1 cellular context compared by ENCODE assay signal in the genomic region with DNA sequence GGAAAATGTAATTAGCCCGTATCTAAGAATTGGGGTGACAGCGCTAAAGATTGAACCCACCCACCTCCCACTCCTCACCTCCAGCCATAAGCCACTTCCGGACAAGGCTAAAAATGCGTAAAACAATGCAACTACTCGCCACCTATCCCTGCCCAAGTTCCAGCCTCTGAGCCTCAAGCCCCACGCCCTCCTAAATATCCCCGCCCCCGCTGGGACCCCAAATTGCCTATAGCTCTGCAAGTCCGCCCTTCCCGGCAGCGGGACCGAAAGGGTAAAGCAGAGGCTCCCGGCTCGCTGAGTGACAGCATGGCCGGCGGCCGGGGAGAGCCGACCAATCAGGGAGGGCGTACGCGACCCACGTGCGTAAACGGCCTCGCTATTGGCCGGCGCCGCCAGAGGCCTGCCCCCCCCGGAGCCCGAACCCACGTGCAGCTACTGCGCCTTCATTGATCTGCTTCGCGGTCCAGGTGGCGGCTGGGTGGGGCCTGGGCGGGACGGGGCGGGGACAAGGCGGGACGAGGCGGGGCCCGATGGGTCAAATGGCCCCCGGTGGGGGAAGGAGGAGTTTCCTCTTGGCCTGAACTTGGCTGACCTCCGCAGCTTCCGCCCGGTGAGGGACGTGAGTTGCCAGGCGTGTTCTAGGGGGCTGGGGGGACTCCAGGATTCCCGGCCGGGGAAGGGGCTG.
TF ChIP-seq lines count a peak whose summit lies in the region.

TLE6 (plus strand) TSS at position 564 of the 685 bp plus-strand sequence. CDS start 670 bp downstream, outside the sequence.

TF ChIP-seq in HepG2, 621 proteins besides CTCF, POLR2A, EP300 and RAD21 (continued from another document and continues in another):
- TF ChIP-seq, protein P1, sequence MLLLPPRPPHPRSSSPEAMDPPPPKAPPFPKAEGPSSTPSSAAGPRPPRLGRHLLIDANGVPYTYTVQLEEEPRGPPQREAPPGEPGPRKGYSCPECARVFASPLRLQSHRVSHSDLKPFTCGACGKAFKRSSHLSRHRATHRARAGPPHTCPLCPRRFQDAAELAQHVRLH (CRISPR knock-in tag; IDR thresholded peaks at IDR 0.05; ENCODE audit: borderline replicate concordance, low read depth), result peak; percentile 74; the same call in 1 of the 2 replicates
- TF ChIP-seq, protein P2, sequence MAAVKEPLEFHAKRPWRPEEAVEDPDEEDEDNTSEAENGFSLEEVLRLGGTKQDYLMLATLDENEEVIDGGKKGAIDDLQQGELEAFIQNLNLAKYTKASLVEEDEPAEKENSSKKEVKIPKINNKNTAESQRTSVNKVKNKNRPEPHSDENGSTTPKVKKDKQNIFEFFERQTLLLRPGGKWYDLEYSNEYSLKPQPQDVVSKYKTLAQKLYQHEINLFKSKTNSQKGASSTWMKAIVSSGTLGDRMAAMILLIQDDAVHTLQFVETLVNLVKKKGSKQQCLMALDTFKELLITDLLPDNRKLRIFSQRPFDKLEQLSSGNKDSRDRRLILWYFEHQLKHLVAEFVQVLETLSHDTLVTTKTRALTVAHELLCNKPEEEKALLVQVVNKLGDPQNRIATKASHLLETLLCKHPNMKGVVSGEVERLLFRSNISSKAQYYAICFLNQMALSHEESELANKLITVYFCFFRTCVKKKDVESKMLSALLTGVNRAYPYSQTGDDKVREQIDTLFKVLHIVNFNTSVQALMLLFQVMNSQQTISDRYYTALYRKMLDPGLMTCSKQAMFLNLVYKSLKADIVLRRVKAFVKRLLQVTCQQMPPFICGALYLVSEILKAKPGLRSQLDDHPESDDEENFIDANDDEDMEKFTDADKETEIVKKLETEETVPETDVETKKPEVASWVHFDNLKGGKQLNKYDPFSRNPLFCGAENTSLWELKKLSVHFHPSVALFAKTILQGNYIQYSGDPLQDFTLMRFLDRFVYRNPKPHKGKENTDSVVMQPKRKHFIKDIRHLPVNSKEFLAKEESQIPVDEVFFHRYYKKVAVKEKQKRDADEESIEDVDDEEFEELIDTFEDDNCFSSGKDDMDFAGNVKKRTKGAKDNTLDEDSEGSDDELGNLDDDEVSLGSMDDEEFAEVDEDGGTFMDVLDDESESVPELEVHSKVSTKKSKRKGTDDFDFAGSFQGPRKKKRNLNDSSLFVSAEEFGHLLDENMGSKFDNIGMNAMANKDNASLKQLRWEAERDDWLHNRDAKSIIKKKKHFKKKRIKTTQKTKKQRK (IDR thresholded peaks at IDR 0.05; ENCODE audit: low read length), result no peak
- TF ChIP-seq PHF20 (CRISPR knock-in tag; IDR thresholded peaks at IDR 0.05) (0 out of 2 replicates have a peak, but pooled peaks have one; percentile 38), NONO (IDR thresholded peaks at IDR 0.05) (no peak), NONO (CRISPR knock-in tag; conservative IDR thresholded peaks at IDR 0.05) (peak; percentile 82), HNF4A (CRISPR knock-in tag; IDR thresholded peaks at IDR 0.05) (peak; percentile 32; the same call in 1 of the 2 replicates), TCF7 (IDR thresholded peaks at IDR 0.05; ENCODE audit: low read depth) (peak; percentile 83), SRSF9 (IDR thresholded peaks at IDR 0.05; ENCODE audit: borderline replicate concordance, insufficient read depth, low read depth, low read length, poor library complexity, severe bottlenecking) (no peak), SMARCE1 (IDR thresholded peaks at IDR 0.05; ENCODE audit: borderline replicate concordance) (no peak), ZC3H4 (CRISPR knock-in tag; IDR thresholded peaks at IDR 0.05; ENCODE audit: borderline replicate concordance) (no peak), THAP11 (CRISPR knock-in tag; IDR thresholded peaks at IDR 0.05) (peak; percentile 79), SRSF1 (optimal IDR thresholded peaks at IDR 0.05; ENCODE audit: low read depth, low read length) (no peak), ZNF3 (CRISPR knock-in tag; IDR thresholded peaks at IDR 0.05) (no peak), USF2 (IDR thresholded peaks at IDR 0.05; ENCODE audit: low read depth, low read length) (peak; percentile 88), USF2 (CRISPR knock-in tag; IDR thresholded peaks at IDR 0.05; ENCODE audit: borderline replicate concordance) (peak; percentile 89; the same call in 1 of the 2 replicates), CBX1 (IDR thresholded peaks at IDR 0.05; ENCODE audit: low read depth) (no peak), ELF3 (CRISPR knock-in tag; IDR thresholded peaks at IDR 0.05) (peak; percentile 70; the same call in 1 of the 2 replicates), ZNF768 (CRISPR knock-in tag; IDR thresholded peaks at IDR 0.05) (no peak), ZNF367 (CRISPR knock-in tag; IDR thresholded peaks at IDR 0.05; ENCODE audit: borderline replicate concordance) (no peak), TEAD3 (CRISPR knock-in tag; optimal IDR thresholded peaks at IDR 0.05; ENCODE audit: borderline replicate concordance) (peak; percentile 9), ZNF879 (CRISPR knock-in tag; IDR thresholded peaks at IDR 0.05) (no peak), ZNF747 (CRISPR knock-in tag; IDR thresholded peaks at IDR 0.05; ENCODE audit: borderline replicate concordance) (peak; percentile 84; the same call in 1 of the 2 replicates), NFIB (CRISPR knock-in tag; IDR thresholded peaks at IDR 0.05; ENCODE audit: borderline replicate concordance) (no peak)
- TF ChIP-seq, protein P3, sequence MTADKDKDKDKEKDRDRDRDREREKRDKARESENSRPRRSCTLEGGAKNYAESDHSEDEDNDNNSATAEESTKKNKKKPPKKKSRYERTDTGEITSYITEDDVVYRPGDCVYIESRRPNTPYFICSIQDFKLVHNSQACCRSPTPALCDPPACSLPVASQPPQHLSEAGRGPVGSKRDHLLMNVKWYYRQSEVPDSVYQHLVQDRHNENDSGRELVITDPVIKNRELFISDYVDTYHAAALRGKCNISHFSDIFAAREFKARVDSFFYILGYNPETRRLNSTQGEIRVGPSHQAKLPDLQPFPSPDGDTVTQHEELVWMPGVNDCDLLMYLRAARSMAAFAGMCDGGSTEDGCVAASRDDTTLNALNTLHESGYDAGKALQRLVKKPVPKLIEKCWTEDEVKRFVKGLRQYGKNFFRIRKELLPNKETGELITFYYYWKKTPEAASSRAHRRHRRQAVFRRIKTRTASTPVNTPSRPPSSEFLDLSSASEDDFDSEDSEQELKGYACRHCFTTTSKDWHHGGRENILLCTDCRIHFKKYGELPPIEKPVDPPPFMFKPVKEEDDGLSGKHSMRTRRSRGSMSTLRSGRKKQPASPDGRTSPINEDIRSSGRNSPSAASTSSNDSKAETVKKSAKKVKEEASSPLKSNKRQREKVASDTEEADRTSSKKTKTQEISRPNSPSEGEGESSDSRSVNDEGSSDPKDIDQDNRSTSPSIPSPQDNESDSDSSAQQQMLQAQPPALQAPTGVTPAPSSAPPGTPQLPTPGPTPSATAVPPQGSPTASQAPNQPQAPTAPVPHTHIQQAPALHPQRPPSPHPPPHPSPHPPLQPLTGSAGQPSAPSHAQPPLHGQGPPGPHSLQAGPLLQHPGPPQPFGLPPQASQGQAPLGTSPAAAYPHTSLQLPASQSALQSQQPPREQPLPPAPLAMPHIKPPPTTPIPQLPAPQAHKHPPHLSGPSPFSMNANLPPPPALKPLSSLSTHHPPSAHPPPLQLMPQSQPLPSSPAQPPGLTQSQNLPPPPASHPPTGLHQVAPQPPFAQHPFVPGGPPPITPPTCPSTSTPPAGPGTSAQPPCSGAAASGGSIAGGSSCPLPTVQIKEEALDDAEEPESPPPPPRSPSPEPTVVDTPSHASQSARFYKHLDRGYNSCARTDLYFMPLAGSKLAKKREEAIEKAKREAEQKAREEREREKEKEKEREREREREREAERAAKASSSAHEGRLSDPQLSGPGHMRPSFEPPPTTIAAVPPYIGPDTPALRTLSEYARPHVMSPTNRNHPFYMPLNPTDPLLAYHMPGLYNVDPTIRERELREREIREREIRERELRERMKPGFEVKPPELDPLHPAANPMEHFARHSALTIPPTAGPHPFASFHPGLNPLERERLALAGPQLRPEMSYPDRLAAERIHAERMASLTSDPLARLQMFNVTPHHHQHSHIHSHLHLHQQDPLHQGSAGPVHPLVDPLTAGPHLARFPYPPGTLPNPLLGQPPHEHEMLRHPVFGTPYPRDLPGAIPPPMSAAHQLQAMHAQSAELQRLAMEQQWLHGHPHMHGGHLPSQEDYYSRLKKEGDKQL (CRISPR knock-in tag; IDR thresholded peaks at IDR 0.05; ENCODE audit: low read depth), result 0 out of 2 replicates have a peak, but pooled peaks have one; percentile 52
- TF ChIP-seq, protein P4, sequence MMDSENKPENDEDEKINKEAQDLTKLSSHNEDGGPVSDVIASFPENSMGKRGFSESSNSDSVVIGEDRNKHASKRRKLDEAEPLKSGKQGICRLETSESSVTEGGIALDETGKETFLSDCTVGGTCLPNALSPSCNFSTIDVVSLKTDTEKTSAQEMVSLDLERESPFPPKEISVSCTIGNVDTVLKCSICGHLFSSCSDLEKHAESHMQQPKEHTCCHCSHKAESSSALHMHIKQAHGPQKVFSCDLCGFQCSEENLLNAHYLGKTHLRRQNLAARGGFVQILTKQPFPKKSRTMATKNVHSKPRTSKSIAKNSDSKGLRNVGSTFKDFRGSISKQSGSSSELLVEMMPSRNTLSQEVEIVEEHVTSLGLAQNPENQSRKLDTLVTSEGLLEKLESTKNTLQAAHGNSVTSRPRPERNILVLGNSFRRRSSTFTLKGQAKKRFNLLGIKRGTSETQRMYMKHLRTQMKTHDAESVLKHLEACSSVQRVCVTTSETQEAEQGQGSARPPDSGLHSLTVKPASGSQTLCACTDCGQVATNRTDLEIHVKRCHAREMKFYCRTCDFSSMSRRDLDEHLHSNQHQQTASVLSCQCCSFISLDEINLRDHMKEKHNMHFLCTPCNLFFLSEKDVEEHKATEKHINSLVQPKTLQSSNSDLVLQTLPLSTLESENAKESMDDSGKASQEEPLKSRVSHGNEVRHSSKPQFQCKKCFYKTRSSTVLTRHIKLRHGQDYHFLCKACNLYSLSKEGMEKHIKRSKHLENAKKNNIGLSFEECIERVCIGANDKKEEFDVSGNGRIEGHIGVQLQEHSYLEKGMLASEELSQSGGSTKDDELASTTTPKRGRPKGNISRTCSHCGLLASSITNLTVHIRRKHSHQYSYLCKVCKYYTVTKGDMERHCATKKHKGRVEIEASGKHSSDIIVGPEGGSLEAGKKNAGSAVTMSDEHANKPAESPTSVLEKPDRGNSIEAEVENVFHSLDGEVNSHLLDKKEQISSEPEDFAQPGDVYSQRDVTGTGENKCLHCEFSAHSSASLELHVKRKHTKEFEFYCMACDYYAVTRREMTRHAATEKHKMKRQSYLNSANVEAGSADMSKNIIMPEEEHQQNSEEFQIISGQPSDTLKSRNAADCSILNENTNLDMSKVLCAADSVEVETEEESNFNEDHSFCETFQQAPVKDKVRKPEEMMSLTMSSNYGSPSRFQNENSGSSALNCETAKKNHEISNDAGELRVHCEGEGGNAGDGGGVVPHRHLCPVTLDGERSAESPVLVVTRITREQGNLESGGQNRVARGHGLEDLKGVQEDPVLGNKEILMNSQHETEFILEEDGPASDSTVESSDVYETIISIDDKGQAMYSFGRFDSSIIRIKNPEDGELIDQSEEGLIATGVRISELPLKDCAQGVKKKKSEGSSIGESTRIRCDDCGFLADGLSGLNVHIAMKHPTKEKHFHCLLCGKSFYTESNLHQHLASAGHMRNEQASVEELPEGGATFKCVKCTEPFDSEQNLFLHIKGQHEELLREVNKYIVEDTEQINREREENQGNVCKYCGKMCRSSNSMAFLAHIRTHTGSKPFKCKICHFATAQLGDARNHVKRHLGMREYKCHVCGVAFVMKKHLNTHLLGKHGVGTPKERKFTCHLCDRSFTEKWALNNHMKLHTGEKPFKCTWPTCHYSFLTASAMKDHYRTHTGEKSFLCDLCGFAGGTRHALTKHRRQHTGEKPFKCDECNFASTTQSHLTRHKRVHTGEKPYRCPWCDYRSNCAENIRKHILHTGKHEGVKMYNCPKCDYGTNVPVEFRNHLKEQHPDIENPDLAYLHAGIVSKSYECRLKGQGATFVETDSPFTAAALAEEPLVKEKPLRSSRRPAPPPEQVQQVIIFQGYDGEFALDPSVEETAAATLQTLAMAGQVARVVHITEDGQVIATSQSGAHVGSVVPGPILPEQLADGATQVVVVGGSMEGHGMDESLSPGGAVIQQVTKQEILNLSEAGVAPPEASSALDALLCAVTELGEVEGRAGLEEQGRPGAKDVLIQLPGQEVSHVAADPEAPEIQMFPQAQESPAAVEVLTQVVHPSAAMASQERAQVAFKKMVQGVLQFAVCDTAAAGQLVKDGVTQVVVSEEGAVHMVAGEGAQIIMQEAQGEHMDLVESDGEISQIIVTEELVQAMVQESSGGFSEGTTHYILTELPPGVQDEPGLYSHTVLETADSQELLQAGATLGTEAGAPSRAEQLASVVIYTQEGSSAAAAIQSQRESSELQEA (CRISPR knock-in tag; IDR thresholded peaks at IDR 0.05; ENCODE audit: not compliant biosample characterization), result no peak
- TF ChIP-seq, protein P5, sequence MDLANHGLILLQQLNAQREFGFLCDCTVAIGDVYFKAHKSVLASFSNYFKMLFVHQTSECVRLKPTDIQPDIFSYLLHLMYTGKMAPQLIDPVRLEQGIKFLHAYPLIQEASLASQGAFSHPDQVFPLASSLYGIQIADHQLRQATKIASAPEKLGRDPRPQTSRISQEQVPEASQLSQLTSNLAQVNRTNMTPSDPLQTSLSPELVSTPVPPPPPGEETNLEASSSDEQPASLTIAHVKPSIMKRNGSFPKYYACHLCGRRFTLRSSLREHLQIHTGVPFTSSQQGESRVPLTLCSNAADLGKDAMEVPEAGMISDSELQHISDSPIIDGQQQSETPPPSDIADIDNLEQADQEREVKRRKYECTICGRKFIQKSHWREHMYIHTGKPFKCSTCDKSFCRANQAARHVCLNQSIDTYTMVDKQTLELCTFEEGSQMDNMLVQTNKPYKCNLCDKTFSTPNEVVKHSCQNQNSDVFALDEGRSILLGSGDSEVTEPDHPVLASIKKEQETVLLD (CRISPR knock-in tag; IDR thresholded peaks at IDR 0.05; ENCODE audit: low read depth), result 0 out of 2 replicates have a peak, but pooled peaks have one; percentile 54
